In the genomic region with DNA sequence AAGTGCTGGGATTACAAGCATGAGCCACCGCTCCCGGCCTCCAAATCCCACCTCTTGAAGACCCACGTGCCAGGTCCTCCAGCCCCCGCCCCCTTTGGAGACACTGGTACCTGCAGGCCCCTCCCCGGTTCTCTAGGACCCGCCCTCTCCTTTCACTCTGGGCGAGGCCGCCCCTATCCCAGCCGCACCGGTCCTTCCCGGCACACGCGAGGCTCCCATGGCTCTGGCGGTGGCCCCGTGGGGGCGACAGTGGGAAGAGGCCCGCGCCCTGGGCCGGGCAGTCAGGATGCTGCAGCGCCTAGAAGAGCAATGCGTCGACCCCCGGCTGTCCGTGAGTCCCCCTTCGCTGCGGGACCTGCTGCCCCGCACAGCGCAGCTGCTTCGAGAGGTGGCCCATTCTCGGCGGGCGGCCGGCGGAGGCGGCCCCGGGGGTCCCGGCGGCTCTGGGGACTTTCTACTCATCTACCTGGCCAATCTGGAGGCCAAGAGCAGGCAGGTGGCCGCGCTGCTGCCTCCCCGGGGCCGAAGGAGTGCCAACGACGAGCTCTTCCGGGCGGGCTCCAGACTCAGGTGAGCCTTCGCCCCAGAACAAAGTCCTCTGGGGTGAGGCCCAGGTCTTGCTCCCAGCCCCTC, we compare ENCODE assay signal across 1 cellular context.
TF ChIP-seq lines count a peak whose summit lies in the region.

A gene with protein sequence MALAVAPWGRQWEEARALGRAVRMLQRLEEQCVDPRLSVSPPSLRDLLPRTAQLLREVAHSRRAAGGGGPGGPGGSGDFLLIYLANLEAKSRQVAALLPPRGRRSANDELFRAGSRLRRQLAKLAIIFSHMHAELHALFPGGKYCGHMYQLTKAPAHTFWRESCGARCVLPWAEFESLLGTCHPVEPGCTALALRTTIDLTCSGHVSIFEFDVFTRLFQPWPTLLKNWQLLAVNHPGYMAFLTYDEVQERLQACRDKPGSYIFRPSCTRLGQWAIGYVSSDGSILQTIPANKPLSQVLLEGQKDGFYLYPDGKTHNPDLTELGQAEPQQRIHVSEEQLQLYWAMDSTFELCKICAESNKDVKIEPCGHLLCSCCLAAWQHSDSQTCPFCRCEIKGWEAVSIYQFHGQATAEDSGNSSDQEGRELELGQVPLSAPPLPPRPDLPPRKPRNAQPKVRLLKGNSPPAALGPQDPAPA (plus strand): TSS at position 176 of the 633 bp plus-strand sequence. CDS start 42 bp downstream, at position 218.

TF ChIP-seq in HepG2, 621 proteins besides CTCF, POLR2A, EP300 and RAD21 (continued from another document):
- TF ChIP-seq, protein P1, sequence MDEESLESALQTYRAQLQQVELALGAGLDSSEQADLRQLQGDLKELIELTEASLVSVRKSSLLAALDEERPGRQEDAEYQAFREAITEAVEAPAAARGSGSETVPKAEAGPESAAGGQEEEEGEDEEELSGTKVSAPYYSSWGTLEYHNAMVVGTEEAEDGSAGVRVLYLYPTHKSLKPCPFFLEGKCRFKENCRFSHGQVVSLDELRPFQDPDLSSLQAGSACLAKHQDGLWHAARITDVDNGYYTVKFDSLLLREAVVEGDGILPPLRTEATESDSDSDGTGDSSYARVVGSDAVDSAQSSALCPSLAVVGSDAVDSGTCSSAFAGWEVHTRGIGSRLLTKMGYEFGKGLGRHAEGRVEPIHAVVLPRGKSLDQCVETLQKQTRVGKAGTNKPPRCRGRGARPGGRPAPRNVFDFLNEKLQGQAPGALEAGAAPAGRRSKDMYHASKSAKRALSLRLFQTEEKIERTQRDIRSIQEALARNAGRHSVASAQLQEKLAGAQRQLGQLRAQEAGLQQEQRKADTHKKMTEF (CRISPR knock-in tag; IDR thresholded peaks at IDR 0.05): peak; percentile 50; the same call in 1 of the 2 replicates
- peak; percentile 28 for TF ChIP-seq TEAD3 (CRISPR knock-in tag; optimal IDR thresholded peaks at IDR 0.05; ENCODE audit: borderline replicate concordance)
- TF ChIP-seq ZKSCAN8 (CRISPR knock-in tag; IDR thresholded peaks at IDR 0.05; ENCODE audit: borderline replicate concordance): 0 out of 2 replicates have a peak, but pooled peaks have one; percentile 29
- TF ChIP-seq MYC (CRISPR knock-in tag; IDR thresholded peaks at IDR 0.05; ENCODE audit: borderline replicate concordance): peak; percentile 46; the same call in 1 of the 2 replicates
- no peak for TF ChIP-seq CBX5 (CRISPR knock-in tag; IDR thresholded peaks at IDR 0.05; ENCODE audit: borderline replicate concordance)
- peak; percentile 43; the same call in 1 of the 2 replicates for TF ChIP-seq KLF11 (CRISPR knock-in tag; IDR thresholded peaks at IDR 0.05)
- no peak for TF ChIP-seq NR1H2 (CRISPR knock-in tag; IDR thresholded peaks at IDR 0.05; ENCODE audit: borderline replicate concordance, low read depth)
- TF ChIP-seq ZMYM4 (CRISPR knock-in tag; IDR thresholded peaks at IDR 0.05): 0 out of 2 replicates have a peak, but pooled peaks have one; percentile 25
- TF ChIP-seq ZSCAN21 (CRISPR knock-in tag; IDR thresholded peaks at IDR 0.05; ENCODE audit: borderline replicate concordance): no peak
- TF ChIP-seq, protein P2, sequence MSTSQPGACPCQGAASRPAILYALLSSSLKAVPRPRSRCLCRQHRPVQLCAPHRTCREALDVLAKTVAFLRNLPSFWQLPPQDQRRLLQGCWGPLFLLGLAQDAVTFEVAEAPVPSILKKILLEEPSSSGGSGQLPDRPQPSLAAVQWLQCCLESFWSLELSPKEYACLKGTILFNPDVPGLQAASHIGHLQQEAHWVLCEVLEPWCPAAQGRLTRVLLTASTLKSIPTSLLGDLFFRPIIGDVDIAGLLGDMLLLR (CRISPR knock-in tag; IDR thresholded peaks at IDR 0.05): peak; percentile 43; the same call in 1 of the 2 replicates
- TF ChIP-seq, protein P3, sequence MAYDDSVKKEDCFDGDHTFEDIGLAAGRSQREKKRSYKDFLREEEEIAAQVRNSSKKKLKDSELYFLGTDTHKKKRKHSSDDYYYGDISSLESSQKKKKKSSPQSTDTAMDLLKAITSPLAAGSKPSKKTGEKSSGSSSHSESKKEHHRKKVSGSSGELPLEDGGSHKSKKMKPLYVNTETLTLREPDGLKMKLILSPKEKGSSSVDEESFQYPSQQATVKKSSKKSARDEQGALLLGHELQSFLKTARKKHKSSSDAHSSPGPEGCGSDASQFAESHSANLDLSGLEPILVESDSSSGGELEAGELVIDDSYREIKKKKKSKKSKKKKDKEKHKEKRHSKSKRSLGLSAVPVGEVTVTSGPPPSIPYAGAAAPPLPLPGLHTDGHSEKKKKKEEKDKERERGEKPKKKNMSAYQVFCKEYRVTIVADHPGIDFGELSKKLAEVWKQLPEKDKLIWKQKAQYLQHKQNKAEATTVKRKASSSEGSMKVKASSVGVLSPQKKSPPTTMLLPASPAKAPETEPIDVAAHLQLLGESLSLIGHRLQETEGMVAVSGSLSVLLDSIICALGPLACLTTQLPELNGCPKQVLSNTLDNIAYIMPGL (CRISPR knock-in tag; IDR thresholded peaks at IDR 0.05; ENCODE audit: borderline replicate concordance in 1 of 2, low read depth in 1 of 2): 0 out of 4 replicates have a peak, but pooled peaks have one; percentile 35 to 62
- TF ChIP-seq ZNF326 (CRISPR knock-in tag; IDR thresholded peaks at IDR 0.05; ENCODE audit: borderline replicate concordance): no peak
- TF ChIP-seq ARHGAP35 (CRISPR knock-in tag; IDR thresholded peaks at IDR 0.05; ENCODE audit: borderline replicate concordance): 0 out of 2 replicates have a peak, but pooled peaks have one; percentile 28
- peak; percentile 68 for TF ChIP-seq PHF8 (CRISPR knock-in tag; IDR thresholded peaks at IDR 0.05)
- TF ChIP-seq ATF7-NPFF (CRISPR knock-in tag; IDR thresholded peaks at IDR 0.05; ENCODE audit: low read depth): 0 out of 2 replicates have a peak, but pooled peaks have one; percentile 37
- TF ChIP-seq, protein P4, sequence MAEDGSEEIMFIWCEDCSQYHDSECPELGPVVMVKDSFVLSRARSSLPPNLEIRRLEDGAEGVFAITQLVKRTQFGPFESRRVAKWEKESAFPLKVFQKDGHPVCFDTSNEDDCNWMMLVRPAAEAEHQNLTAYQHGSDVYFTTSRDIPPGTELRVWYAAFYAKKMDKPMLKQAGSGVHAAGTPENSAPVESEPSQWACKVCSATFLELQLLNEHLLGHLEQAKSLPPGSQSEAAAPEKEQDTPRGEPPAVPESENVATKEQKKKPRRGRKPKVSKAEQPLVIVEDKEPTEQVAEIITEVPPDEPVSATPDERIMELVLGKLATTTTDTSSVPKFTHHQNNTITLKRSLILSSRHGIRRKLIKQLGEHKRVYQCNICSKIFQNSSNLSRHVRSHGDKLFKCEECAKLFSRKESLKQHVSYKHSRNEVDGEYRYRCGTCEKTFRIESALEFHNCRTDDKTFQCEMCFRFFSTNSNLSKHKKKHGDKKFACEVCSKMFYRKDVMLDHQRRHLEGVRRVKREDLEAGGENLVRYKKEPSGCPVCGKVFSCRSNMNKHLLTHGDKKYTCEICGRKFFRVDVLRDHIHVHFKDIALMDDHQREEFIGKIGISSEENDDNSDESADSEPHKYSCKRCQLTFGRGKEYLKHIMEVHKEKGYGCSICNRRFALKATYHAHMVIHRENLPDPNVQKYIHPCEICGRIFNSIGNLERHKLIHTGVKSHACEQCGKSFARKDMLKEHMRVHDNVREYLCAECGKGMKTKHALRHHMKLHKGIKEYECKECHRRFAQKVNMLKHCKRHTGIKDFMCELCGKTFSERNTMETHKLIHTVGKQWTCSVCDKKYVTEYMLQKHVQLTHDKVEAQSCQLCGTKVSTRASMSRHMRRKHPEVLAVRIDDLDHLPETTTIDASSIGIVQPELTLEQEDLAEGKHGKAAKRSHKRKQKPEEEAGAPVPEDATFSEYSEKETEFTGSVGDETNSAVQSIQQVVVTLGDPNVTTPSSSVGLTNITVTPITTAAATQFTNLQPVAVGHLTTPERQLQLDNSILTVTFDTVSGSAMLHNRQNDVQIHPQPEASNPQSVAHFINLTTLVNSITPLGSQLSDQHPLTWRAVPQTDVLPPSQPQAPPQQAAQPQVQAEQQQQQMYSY (CRISPR knock-in tag; IDR thresholded peaks at IDR 0.05): no peak
- no peak for TF ChIP-seq ZNF552 (CRISPR knock-in tag; IDR thresholded peaks at IDR 0.05; ENCODE audit: borderline replicate concordance)
- 0 out of 2 replicates have a peak, but pooled peaks have one; percentile 35 for TF ChIP-seq MEF2D (CRISPR knock-in tag; IDR thresholded peaks at IDR 0.05)
- TF ChIP-seq, protein P5, sequence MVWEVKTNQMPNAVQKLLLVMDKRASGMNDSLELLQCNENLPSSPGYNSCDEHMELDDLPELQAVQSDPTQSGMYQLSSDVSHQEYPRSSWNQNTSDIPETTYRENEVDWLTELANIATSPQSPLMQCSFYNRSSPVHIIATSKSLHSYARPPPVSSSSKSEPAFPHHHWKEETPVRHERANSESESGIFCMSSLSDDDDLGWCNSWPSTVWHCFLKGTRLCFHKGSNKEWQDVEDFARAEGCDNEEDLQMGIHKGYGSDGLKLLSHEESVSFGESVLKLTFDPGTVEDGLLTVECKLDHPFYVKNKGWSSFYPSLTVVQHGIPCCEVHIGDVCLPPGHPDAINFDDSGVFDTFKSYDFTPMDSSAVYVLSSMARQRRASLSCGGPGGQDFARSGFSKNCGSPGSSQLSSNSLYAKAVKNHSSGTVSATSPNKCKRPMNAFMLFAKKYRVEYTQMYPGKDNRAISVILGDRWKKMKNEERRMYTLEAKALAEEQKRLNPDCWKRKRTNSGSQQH (CRISPR knock-in tag; IDR thresholded peaks at IDR 0.05; ENCODE audit: low read depth): 0 out of 2 replicates have a peak, but pooled peaks have one; percentile 27
- TF ChIP-seq HNRNPLL (IDR thresholded peaks at IDR 0.05; ENCODE audit: low read depth, low read length, poor library complexity, severe bottlenecking): peak; percentile 44
- TF ChIP-seq, protein P6, sequence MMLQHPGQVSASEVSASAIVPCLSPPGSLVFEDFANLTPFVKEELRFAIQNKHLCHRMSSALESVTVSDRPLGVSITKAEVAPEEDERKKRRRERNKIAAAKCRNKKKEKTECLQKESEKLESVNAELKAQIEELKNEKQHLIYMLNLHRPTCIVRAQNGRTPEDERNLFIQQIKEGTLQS (CRISPR knock-in tag; IDR thresholded peaks at IDR 0.05): no peak
- TF ChIP-seq ASH2L (IDR thresholded peaks at IDR 0.05; ENCODE audit: insufficient read length, low read depth, low read length): no peak
- TF ChIP-seq, protein P7, sequence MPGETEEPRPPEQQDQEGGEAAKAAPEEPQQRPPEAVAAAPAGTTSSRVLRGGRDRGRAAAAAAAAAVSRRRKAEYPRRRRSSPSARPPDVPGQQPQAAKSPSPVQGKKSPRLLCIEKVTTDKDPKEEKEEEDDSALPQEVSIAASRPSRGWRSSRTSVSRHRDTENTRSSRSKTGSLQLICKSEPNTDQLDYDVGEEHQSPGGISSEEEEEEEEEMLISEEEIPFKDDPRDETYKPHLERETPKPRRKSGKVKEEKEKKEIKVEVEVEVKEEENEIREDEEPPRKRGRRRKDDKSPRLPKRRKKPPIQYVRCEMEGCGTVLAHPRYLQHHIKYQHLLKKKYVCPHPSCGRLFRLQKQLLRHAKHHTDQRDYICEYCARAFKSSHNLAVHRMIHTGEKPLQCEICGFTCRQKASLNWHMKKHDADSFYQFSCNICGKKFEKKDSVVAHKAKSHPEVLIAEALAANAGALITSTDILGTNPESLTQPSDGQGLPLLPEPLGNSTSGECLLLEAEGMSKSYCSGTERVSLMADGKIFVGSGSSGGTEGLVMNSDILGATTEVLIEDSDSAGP (CRISPR knock-in tag; IDR thresholded peaks at IDR 0.05; ENCODE audit: borderline replicate concordance): peak; percentile 51; the same call in 1 of the 2 replicates
- TF ChIP-seq GABPB1 (CRISPR knock-in tag; IDR thresholded peaks at IDR 0.05): peak; percentile 47; the same call in 1 of the 2 replicates
- TF ChIP-seq MXI1 (IDR thresholded peaks at IDR 0.05; ENCODE audit: borderline replicate concordance, low read depth, low read length): 0 out of 3 replicates have a peak, but pooled peaks have one; percentile 25
- peak; percentile 53; the same call in 1 of the 2 replicates for TF ChIP-seq DMAP1 (CRISPR knock-in tag; IDR thresholded peaks at IDR 0.05)
- TF ChIP-seq, protein P8, sequence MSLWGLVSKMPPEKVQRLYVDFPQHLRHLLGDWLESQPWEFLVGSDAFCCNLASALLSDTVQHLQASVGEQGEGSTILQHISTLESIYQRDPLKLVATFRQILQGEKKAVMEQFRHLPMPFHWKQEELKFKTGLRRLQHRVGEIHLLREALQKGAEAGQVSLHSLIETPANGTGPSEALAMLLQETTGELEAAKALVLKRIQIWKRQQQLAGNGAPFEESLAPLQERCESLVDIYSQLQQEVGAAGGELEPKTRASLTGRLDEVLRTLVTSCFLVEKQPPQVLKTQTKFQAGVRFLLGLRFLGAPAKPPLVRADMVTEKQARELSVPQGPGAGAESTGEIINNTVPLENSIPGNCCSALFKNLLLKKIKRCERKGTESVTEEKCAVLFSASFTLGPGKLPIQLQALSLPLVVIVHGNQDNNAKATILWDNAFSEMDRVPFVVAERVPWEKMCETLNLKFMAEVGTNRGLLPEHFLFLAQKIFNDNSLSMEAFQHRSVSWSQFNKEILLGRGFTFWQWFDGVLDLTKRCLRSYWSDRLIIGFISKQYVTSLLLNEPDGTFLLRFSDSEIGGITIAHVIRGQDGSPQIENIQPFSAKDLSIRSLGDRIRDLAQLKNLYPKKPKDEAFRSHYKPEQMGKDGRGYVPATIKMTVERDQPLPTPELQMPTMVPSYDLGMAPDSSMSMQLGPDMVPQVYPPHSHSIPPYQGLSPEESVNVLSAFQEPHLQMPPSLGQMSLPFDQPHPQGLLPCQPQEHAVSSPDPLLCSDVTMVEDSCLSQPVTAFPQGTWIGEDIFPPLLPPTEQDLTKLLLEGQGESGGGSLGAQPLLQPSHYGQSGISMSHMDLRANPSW (CRISPR knock-in tag; IDR thresholded peaks at IDR 0.05; ENCODE audit: borderline replicate concordance): no peak
- TF ChIP-seq MXD4 (CRISPR knock-in tag; IDR thresholded peaks at IDR 0.05): peak; percentile 62; the same call in 1 of the 2 replicates
- no peak for TF ChIP-seq ZNF780A (CRISPR knock-in tag; IDR thresholded peaks at IDR 0.05)
- TF ChIP-seq TBX3 (IDR thresholded peaks at IDR 0.05; ENCODE audit: borderline replicate concordance): no peak
- peak; percentile 50; the same call in 1 of the 2 replicates for TF ChIP-seq TBX2 (CRISPR knock-in tag; IDR thresholded peaks at IDR 0.05; ENCODE audit: borderline replicate concordance)
- TF ChIP-seq HDAC1 (CRISPR knock-in tag; IDR thresholded peaks at IDR 0.05): peak; percentile 56
- peak; percentile 42; the same call in 1 of the 2 replicates for TF ChIP-seq KDM3A (CRISPR knock-in tag; IDR thresholded peaks at IDR 0.05; ENCODE audit: low read depth)
- peak; percentile 41; the same call in 1 of the 2 replicates for TF ChIP-seq PHF21A (CRISPR knock-in tag; IDR thresholded peaks at IDR 0.05)
- TF ChIP-seq PPARG (CRISPR knock-in tag; conservative IDR thresholded peaks at IDR 0.05): no peak
- TF ChIP-seq ZEB1 (IDR thresholded peaks at IDR 0.05; ENCODE audit: insufficient replicate concordance, low read depth): peak; percentile 42
- TF ChIP-seq CBX2 (IDR thresholded peaks at IDR 0.05; ENCODE audit: low read depth, low read length): no peak
- TF ChIP-seq CBX2 (CRISPR knock-in tag; IDR thresholded peaks at IDR 0.05; ENCODE audit: low read depth): no peak
- TF ChIP-seq MED8 (CRISPR knock-in tag; IDR thresholded peaks at IDR 0.05; ENCODE audit: insufficient replicate concordance): no peak
- no peak for TF ChIP-seq ZNF644 (CRISPR knock-in tag; IDR thresholded peaks at IDR 0.05; ENCODE audit: low read depth)
- TF ChIP-seq ZFY (CRISPR knock-in tag; IDR thresholded peaks at IDR 0.05): peak; percentile 60
- TF ChIP-seq, protein P9, sequence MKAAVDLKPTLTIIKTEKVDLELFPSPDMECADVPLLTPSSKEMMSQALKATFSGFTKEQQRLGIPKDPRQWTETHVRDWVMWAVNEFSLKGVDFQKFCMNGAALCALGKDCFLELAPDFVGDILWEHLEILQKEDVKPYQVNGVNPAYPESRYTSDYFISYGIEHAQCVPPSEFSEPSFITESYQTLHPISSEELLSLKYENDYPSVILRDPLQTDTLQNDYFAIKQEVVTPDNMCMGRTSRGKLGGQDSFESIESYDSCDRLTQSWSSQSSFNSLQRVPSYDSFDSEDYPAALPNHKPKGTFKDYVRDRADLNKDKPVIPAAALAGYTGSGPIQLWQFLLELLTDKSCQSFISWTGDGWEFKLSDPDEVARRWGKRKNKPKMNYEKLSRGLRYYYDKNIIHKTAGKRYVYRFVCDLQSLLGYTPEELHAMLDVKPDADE (CRISPR knock-in tag; IDR thresholded peaks at IDR 0.05): no peak
